Comparison of ENCODE assay signal across 8 cellular contexts in the genomic region with DNA sequence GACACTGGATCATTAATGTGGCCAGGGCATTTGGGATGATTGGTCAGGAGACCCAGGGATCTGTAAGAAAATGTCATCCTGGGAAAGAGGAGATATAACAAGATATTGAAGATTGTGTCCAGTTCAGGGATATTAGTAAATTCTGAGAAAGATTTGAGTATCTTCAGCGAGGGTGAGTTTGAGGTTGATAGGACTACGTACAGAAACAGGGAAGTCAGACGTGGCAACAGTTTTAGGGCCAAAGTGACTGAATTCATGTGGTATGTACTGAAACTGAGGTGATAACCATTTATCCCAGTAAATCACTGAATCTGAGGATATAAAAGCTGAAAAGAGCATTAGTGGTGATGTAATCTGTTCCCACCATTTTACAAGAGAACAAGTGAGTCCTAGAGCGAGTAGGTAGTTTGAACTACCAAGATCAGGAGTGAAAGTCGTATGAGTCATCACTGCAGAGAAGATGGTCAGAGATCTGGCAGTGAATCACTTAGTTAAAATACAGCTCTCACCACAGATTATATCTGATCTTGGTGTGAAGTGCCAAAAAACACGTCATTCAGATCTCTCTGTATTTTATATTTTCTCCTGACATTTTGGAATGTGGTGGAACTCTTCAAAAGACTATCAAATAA.
DNase-seq lines count a peak whose midpoint lies in the region; ATAC-seq and TF ChIP-seq lines count a peak whose summit lies in the region.

No MANE protein-coding gene starts in this region.

- no peak for TF ChIP-seq CTCF in fibroblast of pulmonary artery (IDR thresholded peaks at IDR 0.05; ENCODE audit: low read length, missing control alignments)

- no peak overlapping the region for H3K27ac Mint-ChIP-seq in activated naive CD4-positive, alpha-beta T cell treated with anti-CD3 and anti-CD28 coated beads, Interleukin-2, amount 50 U/mL, for 72 hours
- H3K27ac Mint-ChIP-seq in activated naive CD4-positive, alpha-beta T cell treated with anti-CD3 and anti-CD28 coated beads for 36 hours = no peak overlapping the region
- H3K27ac Mint-ChIP-seq in effector memory CD8-positive, alpha-beta T cell = no peak overlapping the region

- ATAC-seq in activated naive CD4-positive, alpha-beta T cell treated with anti-CD3 and anti-CD28 coated beads, Interleukin-2, amount 50 U/mL, for 72 hours = peak; percentile 97 to 99
- peak; percentile 100 for ATAC-seq in HG02870 (IDR thresholded peaks at IDR 0.05; ENCODE audit: unreplicated experiment)
- ATAC-seq in effector memory CD8-positive, alpha-beta T cell (replicated peaks) = no peak

- CTCF ChIA-PET in activated naive CD4-positive, alpha-beta T cell treated with anti-CD3 and anti-CD28 coated beads for 36 hours (lab: Charles Lee) = interaction anchor here (0.6 kb wide), 1 partner anchor 345 kb away, joined by 3 read pairs; no protein-coding TSS in a partner anchor

- H3K9me3 Mint-ChIP-seq in activated naive CD4-positive, alpha-beta T cell treated with anti-CD3 and anti-CD28 coated beads, Interleukin-2, amount 50 U/mL, for 72 hours = peaks cover 12 to 20% of the 10 kb centered on the region in 2 donors
- peaks cover 11% of the 10 kb centered on the region for H3K9me3 Mint-ChIP-seq in activated naive CD4-positive, alpha-beta T cell treated with anti-CD3 and anti-CD28 coated beads for 36 hours
- peaks cover 12 to 25% of the 10 kb centered on the region in 2 donors for H3K9me3 Mint-ChIP-seq in effector memory CD8-positive, alpha-beta T cell

- intact Hi-C loops in activated naive CD4-positive, alpha-beta T cell treated with anti-CD3 and anti-CD28 coated beads for 36 hours (cut with micrococcal nuclease) = no loop called here

- H3K36me3 Mint-ChIP-seq in activated naive CD4-positive, alpha-beta T cell treated with anti-CD3 and anti-CD28 coated beads, Interleukin-2, amount 50 U/mL, for 72 hours = no peaks in the 10 kb centered on the region
- H3K36me3 Mint-ChIP-seq in activated naive CD4-positive, alpha-beta T cell treated with anti-CD3 and anti-CD28 coated beads for 36 hours (ENCODE audit: low read depth) = no peaks in the 10 kb centered on the region
- no peaks in the 10 kb centered on the region for H3K36me3 Mint-ChIP-seq in effector memory CD8-positive, alpha-beta T cell (ENCODE audit: insufficient read depth)

- no peak overlapping the region for H3K4me3 ChIP-seq in fibroblast of pulmonary artery (replicated peaks; ENCODE audit: low read depth, low read length)

- peaks cover 3% of the 10 kb centered on the region for H3K4me1 Mint-ChIP-seq in activated naive CD4-positive, alpha-beta T cell treated with anti-CD3 and anti-CD28 coated beads for 36 hours (ENCODE audit: low read depth)
- no peaks in the 10 kb centered on the region for H3K4me1 Mint-ChIP-seq in effector memory CD8-positive, alpha-beta T cell (ENCODE audit: low read depth in 2 of 2)

- DNase-seq in activated naive CD4-positive, alpha-beta T cell treated with anti-CD3 and anti-CD28 coated beads, Interleukin-2, amount 50 U/mL, for 72 hours (ENCODE audit: low spot score in 2 of 2) = peak in 1 of 2 donors; percentile 2
- DNase-seq in activated naive CD4-positive, alpha-beta T cell treated with anti-CD3 and anti-CD28 coated beads for 36 hours = no peak
- DNase-seq in NCI-H460 (ENCODE audit: extremely low read depth, low read depth) = peak; percentile 3
- DNase-seq in fibroblast of pulmonary artery (ENCODE audit: low read depth) = peak; percentile 92
- DNase-seq in superior temporal gyrus (ENCODE audit: extremely low spot score) = peak; percentile 61
- no peak for DNase-seq in effector memory CD8-positive, alpha-beta T cell
- DNase-seq in GM19238 (ENCODE audit: insufficient read length, low spot score) = no peak

- H3K4me3 Mint-ChIP-seq in activated naive CD4-positive, alpha-beta T cell treated with anti-CD3 and anti-CD28 coated beads for 36 hours = no peak overlapping the region
- H3K4me3 Mint-ChIP-seq in effector memory CD8-positive, alpha-beta T cell = no peak overlapping the region

- no peaks in the 10 kb centered on the region for H3K27me3 Mint-ChIP-seq in activated naive CD4-positive, alpha-beta T cell treated with anti-CD3 and anti-CD28 coated beads for 36 hours (ENCODE audit: low read depth)
- no peaks in the 10 kb centered on the region for H3K27me3 Mint-ChIP-seq in effector memory CD8-positive, alpha-beta T cell

Comparison
In these comparisons a context has a peak if more than half of its experiments do, and no peak if none do; other contexts are left out.
1. DNase-seq: peak in NCI-H460 (single experiment), fibroblast of pulmonary artery (single experiment) and superior temporal gyrus (single experiment); none in activated naive CD4-positive, alpha-beta T cell treated with anti-CD3 and anti-CD28 coated beads for 36 hours (single experiment), effector memory CD8-positive, alpha-beta T cell (0 of 3) and GM19238 (single experiment).